In genomic region chr22:46406791-46407190, GRCh38 we compare ENCODE assay signal across 26 cellular contexts.
DNase-seq lines count a peak whose midpoint lies in the region; ATAC-seq, FAIRE-seq and TF ChIP-seq lines count a peak whose summit lies in the region.
"Had no signal": no experiment of that assay in that cellular context is flagged by ENCODE, and none has a peak within 500 bp of the region (broad histone marks: within the 10 kb centered on the region; RNA-seq: fewer than 3 reads in every experiment).

No MANE protein-coding gene starts in this region.

- H3K36me3 Mint-ChIP-seq in memory B cell: peaks cover 14% of the 10 kb centered on the region
- H3K36me3 Mint-ChIP-seq in activated CD8-positive, alpha-beta T cell treated with anti-CD3 and anti-CD28 coated beads for 36 hours (ENCODE audit: low read depth): no peaks in the 10 kb centered on the region
- H3K36me3 Mint-ChIP-seq: CD14-positive monocyte; CD4-positive, alpha-beta memory T cell had no signal

- no peaks in the 10 kb centered on the region for H3K36me3 ChIP-seq in effector memory CD4-positive, alpha-beta T cell (ENCODE audit: control insufficient read depth, insufficient read depth, low read length)
- H3K36me3 ChIP-seq in HepG2 (replicated peaks in 1 of 2; ENCODE audit: control insufficient read depth in 1 of 2, insufficient read depth in 2 of 2, low read length in 2 of 2): no peaks in the 10 kb centered on the region
- H3K36me3 ChIP-seq: BE2C; BLaER1 treated with 17β-estradiol and CSF1 and Interleukin-3, amounts not matched to agents 10 nM and 100 nM had no signal

- no peaks in the 10 kb centered on the region for H4K20me1 ChIP-seq in HepG2 (ENCODE audit: insufficient read depth, low read length)

- H3K4me1 Mint-ChIP-seq in memory B cell: peaks cover 3% of the 10 kb centered on the region
- H3K4me1 Mint-ChIP-seq in activated CD8-positive, alpha-beta T cell treated with anti-CD3 and anti-CD28 coated beads for 36 hours (ENCODE audit: low read depth): peaks cover 4% of the 10 kb centered on the region
- H3K4me1 Mint-ChIP-seq: CD14-positive monocyte had no signal

- TF ChIP-seq EP300 in HepG2 (IDR thresholded peaks at IDR 0.05; ENCODE audit: low read depth in 2 of 2, low read length in 2 of 2) (no peak), HepG2 (CRISPR knock-in tag; IDR thresholded peaks at IDR 0.05; ENCODE audit: borderline replicate concordance) (no peak)

- no peak for FAIRE-seq in HepG2 (lab: Jason Lieb, UNC)
- FAIRE-seq: A549, GM12891, GM18507 had no signal

- H3K27ac ChIP-seq in RWPE1: peak overlapping the region; percentile 37
- no peak overlapping the region for H3K27ac ChIP-seq in effector memory CD4-positive, alpha-beta T cell (ENCODE audit: insufficient read depth, low read length, poor library complexity, severe bottlenecking)
- H3K27ac ChIP-seq in HepG2 (ENCODE audit: extremely low read length, insufficient read depth, low read length): no peak overlapping the region
- H3K27ac ChIP-seq: BLaER1 treated with 17β-estradiol and CSF1 and Interleukin-3, amounts not matched to agents 10 nM and 100 nM had no signal

- H3K4me2 ChIP-seq in HepG2 (ENCODE audit: low read depth, low read length): no peak overlapping the region
- H3K4me2 ChIP-seq: A549; BLaER1 treated with 17β-estradiol and CSF1 and Interleukin-3, amounts not matched to agents 10 nM and 100 nM had no signal

- no peak for TF ChIP-seq RAD21 in HepG2 (CRISPR knock-in tag; IDR thresholded peaks at IDR 0.05)

- WGBS in HepG2 (ENCODE audit: low lambda C conversion rate): 62% methylated on average over 8 of the region's 15 CpGs

- TF ChIP-seq CTCF in RWPE1 (conservative IDR thresholded peaks at IDR 0.05; ENCODE audit: low read depth) (no peak), HepG2 (CRISPR knock-in tag; IDR thresholded peaks at IDR 0.05) (no peak)
- TF ChIP-seq CTCF in activated CD8-positive, alpha-beta T cell treated with anti-CD3 and anti-CD28 coated beads for 36 hours (IDR thresholded peaks at IDR 0.05): no peak

- H3K27ac Mint-ChIP-seq in memory B cell: peak overlapping the region; percentile 36
- H3K27ac Mint-ChIP-seq in activated CD8-positive, alpha-beta T cell treated with anti-CD3 and anti-CD28 coated beads for 36 hours: no peak overlapping the region
- H3K27ac Mint-ChIP-seq: CD14-positive monocyte; CD4-positive, alpha-beta memory T cell had no signal

- H3K9ac ChIP-seq in HepG2 (ENCODE audit: insufficient read depth, low read depth, low read length): no peak overlapping the region
- H3K9ac ChIP-seq: BLaER1 treated with 17β-estradiol and CSF1 and Interleukin-3, amounts not matched to agents 10 nM and 100 nM had no signal

- no peaks in the 10 kb centered on the region for H3K27me3 Mint-ChIP-seq in memory B cell
- H3K27me3 Mint-ChIP-seq in activated CD8-positive, alpha-beta T cell treated with anti-CD3 and anti-CD28 coated beads for 36 hours: no peaks in the 10 kb centered on the region
- H3K27me3 Mint-ChIP-seq: CD4-positive, alpha-beta memory T cell had no signal

- intact Hi-C loops in Right ventricle myocardium superior (cut with DNase I): no loop called here
- intact Hi-C loops in Right ventricle myocardium inferior (cut with DNase I): no loop called here
- intact Hi-C loops in left ventricle myocardium superior (cut with micrococcal nuclease): no loop called here
- intact Hi-C loops in HepG2 (cut with micrococcal nuclease; ENCODE audit: unreplicated experiment): no loop called here
- intact Hi-C loops in activated CD8-positive, alpha-beta T cell treated with anti-CD3 and anti-CD28 coated beads for 36 hours (cut with micrococcal nuclease): no loop called here

- CTCF ChIA-PET in RWPE1 (lab: Yijun Ruan, JAX): no interaction called here
- CTCF ChIA-PET in HepG2 (lab: Yijun Ruan, JAX; ENCODE audit: low intra/inter-chr PET ratio, low total read pairs): no interaction called here
- CTCF ChIA-PET in activated CD8-positive, alpha-beta T cell treated with anti-CD3 and anti-CD28 coated beads for 36 hours (lab: Charles Lee): no interaction called here

- H3K9me3 Mint-ChIP-seq in memory B cell: no peaks in the 10 kb centered on the region
- H3K9me3 Mint-ChIP-seq in activated CD8-positive, alpha-beta T cell treated with anti-CD3 and anti-CD28 coated beads for 36 hours: no peaks in the 10 kb centered on the region
- H3K9me3 Mint-ChIP-seq: CD14-positive monocyte; CD4-positive, alpha-beta memory T cell had no signal

- no peaks in the 10 kb centered on the region for H3K4me1 ChIP-seq in effector memory CD4-positive, alpha-beta T cell (ENCODE audit: control insufficient read depth, insufficient read depth, low read length, poor library complexity, severe bottlenecking)
- H3K4me1 ChIP-seq in HepG2 (ENCODE audit: insufficient read depth, low read length): peaks cover 7% of the 10 kb centered on the region; the same call in 1 of the 2 replicates
- H3K4me1 ChIP-seq: A549 had no signal

- no peaks in the 10 kb centered on the region for H3K79me2 ChIP-seq in HepG2 (ENCODE audit: insufficient read depth, low read length)

- in situ Hi-C loops in HepG2 (cut with HindIII; ENCODE audit: extremely low pct_ligation_motif_present, low pct_unique_long_range_greater_than_20kb): no loop called here

- DNase-seq in Right ventricle myocardium superior: no peak
- no peak for DNase-seq in Right ventricle myocardium inferior (ENCODE audit: missing footprints)
- no peak for DNase-seq in RWPE1 (ENCODE audit: low spot score)
- DNase-seq in left ventricle myocardium superior: no peak
- DNase-seq in memory B cell (ENCODE audit: low spot score in 2 of 2): no peak
- no peak for DNase-seq in effector memory CD4-positive, alpha-beta T cell
- no peak for DNase-seq in HepG2 (ENCODE audit: low spot score)
- DNase-seq in activated CD8-positive, alpha-beta T cell treated with anti-CD3 and anti-CD28 coated beads for 36 hours: no peak
- DNase-seq: 8988T; ACHN; AML-193; BE2C; Calu3; CD4-positive, alpha-beta memory T cell; COR-L47; DMS53; DMS79 treated with DMSO at 0.1 percent for 48 hours; GF-D8; GOT3; H7 had no signal

- no peak overlapping the region for H2AFZ ChIP-seq in HepG2 (ENCODE audit: low read length)

- ATAC-seq in Right ventricle myocardium superior (ENCODE audit: poor library complexity) (peak; percentile 19), Right ventricle myocardium inferior (no peak), left ventricle myocardium superior (peak; percentile 6), memory B cell (ENCODE audit: low read depth) (no peak), HepG2 (no peak)
- ATAC-seq in activated CD8-positive, alpha-beta T cell treated with anti-CD3 and anti-CD28 coated beads for 36 hours: no peak
- ATAC-seq: HCT116 had no signal

- no peaks in the 10 kb centered on the region for H3K27me3 ChIP-seq in effector memory CD4-positive, alpha-beta T cell (replicated peaks; ENCODE audit: control insufficient read depth, insufficient read depth, low read length, poor library complexity, severe bottlenecking)
- peaks cover under 1 to 1% of the 10 kb centered on the region in 2 experiments; a peak in 1 of 5 replicates for H3K27me3 ChIP-seq in HepG2 (ENCODE audit: control insufficient read depth in 1 of 2, insufficient read depth in 2 of 2, low read length in 2 of 2)
- H3K27me3 ChIP-seq: BE2C; BLaER1 treated with 17β-estradiol and CSF1 and Interleukin-3, amounts not matched to agents 10 nM and 100 nM had no signal

- BruUV-seq in HepG2 (replicated peaks; lab: Mats Ljungman, UMichigan): no TSS peak

- POLR2A ChIA-PET in RWPE1 (lab: Yijun Ruan, JAX; ENCODE audit: low non-redundant PET) (no interaction called here), HepG2 (lab: Yijun Ruan, JAX) (no interaction called here)
- POLR2A ChIA-PET in activated CD8-positive, alpha-beta T cell treated with anti-CD3 and anti-CD28 coated beads for 36 hours (lab: Charles Lee): no interaction called here

- no peak overlapping the region for H3K4me3 Mint-ChIP-seq in memory B cell
- no peak overlapping the region for H3K4me3 Mint-ChIP-seq in activated CD8-positive, alpha-beta T cell treated with anti-CD3 and anti-CD28 coated beads for 36 hours
- H3K4me3 Mint-ChIP-seq: CD14-positive monocyte; CD4-positive, alpha-beta memory T cell had no signal

- H3K9me3 ChIP-seq in effector memory CD4-positive, alpha-beta T cell (ENCODE audit: control insufficient read depth, low read length): no peaks in the 10 kb centered on the region
- H3K9me3 ChIP-seq in HepG2 (ENCODE audit: low read length): no peaks in the 10 kb centered on the region
- H3K9me3 ChIP-seq: A549; BE2C; BLaER1 treated with 17β-estradiol and CSF1 and Interleukin-3, amounts not matched to agents 10 nM and 100 nM had no signal

- TF ChIP-seq POLR2A in HepG2 (IDR thresholded peaks at IDR 0.05; ENCODE audit: insufficient read depth in 1 of 2, low read depth in 2 of 2, low read length in 2 of 2): no peak

- H3K4me3 ChIP-seq in effector memory CD4-positive, alpha-beta T cell (ENCODE audit: insufficient read depth, low read depth, low read length, poor library complexity, severe bottlenecking): no peak overlapping the region
- no peak overlapping the region for H3K4me3 ChIP-seq in HepG2 (replicated peaks in 1 of 3; ENCODE audit: insufficient read depth in 1 of 3, low read depth in 2 of 3, low read length in 3 of 3)
- H3K4me3 ChIP-seq: A549; BLaER1 treated with 17β-estradiol and CSF1 and Interleukin-3, amounts not matched to agents 10 nM and 100 nM had no signal

TF ChIP-seq in HepG2, 621 proteins besides CTCF, POLR2A, EP300 and RAD21 (continues in another document):
- TF ChIP-seq RFX1 (IDR thresholded peaks at IDR 0.05) (no peak), ZFP36L1 (CRISPR knock-in tag; IDR thresholded peaks at IDR 0.05) (no peak), NCOA1 (CRISPR knock-in tag; IDR thresholded peaks at IDR 0.05) (no peak), HOXA7 (CRISPR knock-in tag; IDR thresholded peaks at IDR 0.05) (no peak), PBX2 (CRISPR knock-in tag; IDR thresholded peaks at IDR 0.05) (no peak), CBX2 (IDR thresholded peaks at IDR 0.05; ENCODE audit: low read depth, low read length) (no peak), CBX2 (CRISPR knock-in tag; IDR thresholded peaks at IDR 0.05; ENCODE audit: low read depth) (no peak)

Comparison
In these comparisons a context has a peak if more than half of its experiments do, and no peak if none do; other contexts are left out.
1. ATAC-seq: peak in Right ventricle myocardium superior (single experiment) and left ventricle myocardium superior (single experiment); none in Right ventricle myocardium inferior (single experiment), memory B cell (single experiment), HepG2 (single experiment) and activated CD8-positive, alpha-beta T cell treated with anti-CD3 and anti-CD28 coated beads for 36 hours (single experiment).